9 cellular contexts compared by ENCODE assay signal in the genomic region with DNA sequence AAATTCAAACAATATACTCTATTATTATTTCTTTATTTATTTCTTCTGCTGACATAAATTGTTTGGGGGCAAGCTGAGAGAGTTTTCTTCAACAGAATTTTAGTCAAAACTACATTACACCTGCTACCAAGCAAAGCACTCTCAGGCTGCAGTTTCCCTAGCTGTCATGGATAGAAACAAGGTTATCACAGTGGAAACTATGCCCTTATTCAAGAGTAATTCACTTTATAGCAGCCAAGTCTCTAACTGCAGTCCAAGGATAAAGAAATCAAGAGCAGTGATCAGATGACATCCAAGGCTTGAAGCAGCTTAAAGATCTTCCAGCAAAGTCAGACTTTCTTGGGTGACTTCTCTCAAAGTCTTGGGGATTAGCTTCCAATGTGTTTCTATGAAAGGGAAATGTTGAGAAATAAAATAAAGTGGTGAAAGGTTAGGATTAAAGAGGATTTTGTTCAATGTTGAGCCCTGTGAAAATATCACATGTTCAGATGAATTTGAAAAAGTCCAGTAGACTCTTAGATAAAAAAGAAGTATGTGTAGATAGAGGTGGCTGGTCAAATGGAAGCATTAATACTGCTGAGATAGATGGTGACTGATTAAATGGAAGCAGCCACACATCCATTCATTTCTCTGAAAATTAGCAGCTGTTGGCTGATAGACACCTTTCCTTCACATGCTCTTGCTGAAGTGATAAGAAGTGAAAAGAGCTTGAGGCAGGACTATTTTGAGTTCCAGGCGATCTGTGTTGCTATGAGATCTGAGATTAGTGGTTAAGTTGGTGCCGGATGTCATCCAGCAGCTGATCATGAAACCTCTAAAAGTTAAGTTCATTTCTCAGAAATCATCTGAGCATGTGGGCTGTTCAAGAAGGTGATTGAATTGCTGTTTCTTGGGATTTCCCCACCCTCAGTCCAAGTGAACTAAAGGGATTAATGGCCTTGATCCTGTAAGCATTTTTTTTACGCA.
DNase-seq lines count a peak whose midpoint lies in the region; ATAC-seq and TF ChIP-seq lines count a peak whose summit lies in the region.
"Had no signal": no experiment of that assay in that cellular context is flagged by ENCODE, and none has a peak within 500 bp of the region (broad histone marks: within the 10 kb centered on the region; RNA-seq: fewer than 3 reads in every experiment).

No MANE protein-coding gene starts in this region.

- H3K4me3 ChIP-seq in adrenal gland = no peak overlapping the region

- peak; percentile 84 for DNase-seq in activated CD8-positive, alpha-beta memory T cell treated with anti-CD3 and anti-CD28 coated beads, Interleukin-2, amount 10 ng/mL, durations not matched to agents 7 days and 5 days
- no peak for DNase-seq in activated CD8-positive, alpha-beta memory T cell treated with anti-CD3 and anti-CD28 coated beads, Interleukin-2, amount 50 U/mL, for 48 hours
- peak; percentile 33 for DNase-seq in activated CD8-positive, alpha-beta memory T cell treated with anti-CD3 and anti-CD28 coated beads, Interleukin-2, amount 50 U/mL, for 24 hours (ENCODE audit: extremely low read depth)
- peak; percentile 79 for DNase-seq in natural killer cell treated with Interleukin-12 subunit alpha and Interleukin-12 subunit beta and Interleukin-15 and Interleukin-18, amount 100 ng/mL, for 72 hours (ENCODE audit: low spot score)
- DNase-seq in NCI-H226 (no peak), adrenal gland (no peak), EL (no peak)

- H3K9me3 Mint-ChIP-seq in activated CD8-positive, alpha-beta memory T cell treated with anti-CD3 and anti-CD28 coated beads, Interleukin-2, amount 10 ng/mL, durations not matched to agents 7 days and 5 days (ENCODE audit: low read depth) = no peaks in the 10 kb centered on the region
- H3K9me3 Mint-ChIP-seq in natural killer cell treated with Interleukin-12 subunit alpha and Interleukin-12 subunit beta and Interleukin-15 and Interleukin-18, amount 100 ng/mL, for 72 hours = peaks cover under 1% of the 10 kb centered on the region

- WGBS in adrenal gland, 4 donors = 68 to 97% (median 81%) methylated on average over 3 of the region's 3 CpGs

- H3K36me3 Mint-ChIP-seq in activated CD8-positive, alpha-beta memory T cell treated with anti-CD3 and anti-CD28 coated beads, Interleukin-2, amount 10 ng/mL, durations not matched to agents 7 days and 5 days = peaks cover 18% of the 10 kb centered on the region
- peaks cover 5% of the 10 kb centered on the region for H3K36me3 Mint-ChIP-seq in natural killer cell treated with Interleukin-12 subunit alpha and Interleukin-12 subunit beta and Interleukin-15 and Interleukin-18, amount 100 ng/mL, for 72 hours

- H3K4me1 ChIP-seq in adrenal gland (replicated peaks in 1 of 2) = no peaks in the 10 kb centered on the region

- H3K27ac Mint-ChIP-seq in activated CD8-positive, alpha-beta memory T cell treated with anti-CD3 and anti-CD28 coated beads, Interleukin-2, amount 10 ng/mL, durations not matched to agents 7 days and 5 days = peak overlapping the region; percentile 78
- H3K27ac Mint-ChIP-seq in natural killer cell treated with Interleukin-12 subunit alpha and Interleukin-12 subunit beta and Interleukin-15 and Interleukin-18, amount 100 ng/mL, for 72 hours = peak overlapping the region; percentile 84 to 97

- no peaks in the 10 kb centered on the region for H3K27me3 Mint-ChIP-seq in activated CD8-positive, alpha-beta memory T cell treated with anti-CD3 and anti-CD28 coated beads, Interleukin-2, amount 10 ng/mL, durations not matched to agents 7 days and 5 days
- H3K27me3 Mint-ChIP-seq in natural killer cell treated with Interleukin-12 subunit alpha and Interleukin-12 subunit beta and Interleukin-15 and Interleukin-18, amount 100 ng/mL, for 72 hours = no peaks in the 10 kb centered on the region

- ATAC-seq in activated CD8-positive, alpha-beta memory T cell treated with anti-CD3 and anti-CD28 coated beads, Interleukin-2, amount 10 ng/mL, durations not matched to agents 7 days and 5 days = peak; percentile 82
- peak; percentile 90 for ATAC-seq in HG03432 (IDR thresholded peaks at IDR 0.05; ENCODE audit: unreplicated experiment)
- ATAC-seq in natural killer cell treated with Interleukin-12 subunit alpha and Interleukin-12 subunit beta and Interleukin-15 and Interleukin-18, amount 100 ng/mL, for 72 hours = peak; percentile 89 to 91

- CTCF ChIA-PET in activated CD8-positive, alpha-beta memory T cell treated with anti-CD3 and anti-CD28 coated beads, Interleukin-2, amount 10 ng/mL, durations not matched to agents 7 days and 5 days (lab: Charles Lee) = interaction anchor here (0.6 to 1.8 kb wide), 9 partner anchors 41 to 1021 kb away, joined by 3 to 5 read pairs (median 3); partner anchors contain the start of gene BTG1

- H3K4me3 Mint-ChIP-seq in activated CD8-positive, alpha-beta memory T cell treated with anti-CD3 and anti-CD28 coated beads, Interleukin-2, amount 10 ng/mL, durations not matched to agents 7 days and 5 days = peak overlapping the region; percentile 5
- H3K4me3 Mint-ChIP-seq in natural killer cell treated with Interleukin-12 subunit alpha and Interleukin-12 subunit beta and Interleukin-15 and Interleukin-18, amount 100 ng/mL, for 72 hours = peak overlapping the region; percentile 91

- intact Hi-C loops in adrenal gland (cut with DNase I) = no loop called here

- H3K27me3 ChIP-seq in adrenal gland = no peaks in the 10 kb centered on the region

- H3K9me3 ChIP-seq in adrenal gland (replicated peaks in 1 of 3) = no peaks in the 10 kb centered on the region

- no peaks in the 10 kb centered on the region for H3K36me3 ChIP-seq in adrenal gland (replicated peaks in 1 of 2)

- H3K4me1 Mint-ChIP-seq in activated CD8-positive, alpha-beta memory T cell treated with anti-CD3 and anti-CD28 coated beads, Interleukin-2, amount 10 ng/mL, durations not matched to agents 7 days and 5 days = peaks cover 73% of the 10 kb centered on the region
- peaks cover 76 to 83% of the 10 kb centered on the region in 2 donors for H3K4me1 Mint-ChIP-seq in natural killer cell treated with Interleukin-12 subunit alpha and Interleukin-12 subunit beta and Interleukin-15 and Interleukin-18, amount 100 ng/mL, for 72 hours (ENCODE audit: low read depth in 2 of 2)

- TF ChIP-seq POLR2A in adrenal gland (IDR thresholded peaks at IDR 0.05) = no peak

- no peak overlapping the region for H3K27ac ChIP-seq in adrenal gland
- H3K27ac ChIP-seq: parathyroid adenoma had no signal

- TF ChIP-seq CTCF in adrenal gland (IDR thresholded peaks at IDR 0.05) = no peak

Comparison
In these comparisons a context has a peak if more than half of its experiments do, and no peak if none do; other contexts are left out.
1. DNase-seq: peak in activated CD8-positive, alpha-beta memory T cell treated with anti-CD3 and anti-CD28 coated beads, Interleukin-2, amount 10 ng/mL, durations not matched to agents 7 days and 5 days (single experiment), activated CD8-positive, alpha-beta memory T cell treated with anti-CD3 and anti-CD28 coated beads, Interleukin-2, amount 50 U/mL, for 24 hours (single experiment) and natural killer cell treated with Interleukin-12 subunit alpha and Interleukin-12 subunit beta and Interleukin-15 and Interleukin-18, amount 100 ng/mL, for 72 hours (single experiment); none in activated CD8-positive, alpha-beta memory T cell treated with anti-CD3 and anti-CD28 coated beads, Interleukin-2, amount 50 U/mL, for 48 hours (single experiment), NCI-H226 (single experiment), adrenal gland (0 of 7) and EL (single experiment).
2. Peak in every context shown above with its lines, with median percentiles within 50 percentile points of each other: ATAC-seq.